8 cellular contexts compared by ENCODE assay signal in genomic region chr17:57086069-57086930, GRCh38. TPM values are rescaled to one million over a fixed set of nuclear protein-coding genes. Genes with fewer than 3 reads are reported as not detected.
DNase-seq lines count a peak whose midpoint lies in the region; ATAC-seq and TF ChIP-seq lines count a peak whose summit lies in the region.

No MANE protein-coding gene starts in this region.

- H3K27me3 ChIP-seq in OCI-LY1 (ENCODE audit: insufficient read depth, low read length), result no peaks in the 10 kb centered on the region

- H3K4me3 Mint-ChIP-seq in CD14-positive monocyte, result peak overlapping the region; percentile 92 to 94

- no peaks in the 10 kb centered on the region for H3K9me2 ChIP-seq in OCI-LY1 (ENCODE audit: low read depth, low read length)

- peak overlapping the region; percentile 83 for H3K4me2 ChIP-seq in OCI-LY1 (ENCODE audit: low read length)

- peaks cover 0 to 4% (median 0%) of the 10 kb centered on the region in 3 donors for H3K27me3 Mint-ChIP-seq in CD14-positive monocyte (ENCODE audit: low read depth in 3 of 3)

- H3K4me1 Mint-ChIP-seq in CD14-positive monocyte, result peaks cover 62% of the 10 kb centered on the region

- H3K27ac Mint-ChIP-seq in CD14-positive monocyte, result peak overlapping the region in 6 of 7 donors; percentile 23 to 81 (median 58)

- H3K79me2 ChIP-seq in OCI-LY1 (ENCODE audit: insufficient read depth, low read length), result peaks cover 46% of the 10 kb centered on the region

- no peaks in the 10 kb centered on the region for H3F3A ChIP-seq in OCI-LY1 (ENCODE audit: insufficient read depth, low read length)

- ATAC-seq in GM21737 (IDR thresholded peaks at IDR 0.05; ENCODE audit: unreplicated experiment) (peak; percentile 7), left ventricle myocardium superior (peak; percentile 5), GM21786 (IDR thresholded peaks at IDR 0.05; ENCODE audit: unreplicated experiment) (no peak)

- H3K9me3 Mint-ChIP-seq in CD14-positive monocyte, result no peaks in the 10 kb centered on the region

- intact Hi-C loops in CD14-positive monocyte (cut with micrococcal nuclease), result loop anchor here (5.0 to 10.0 kb wide), 3 partner anchors 39 to 996 kb away; partner anchors contain the start of gene DYNLL2 (in 1 of the 2)
- intact Hi-C loops in left ventricle myocardium superior (cut with micrococcal nuclease), result no loop called here

- no peaks in the 10 kb centered on the region for H3K9me3 ChIP-seq in OCI-LY1 (ENCODE audit: low read length)

- DNase-seq in CD14-positive monocyte (ENCODE audit: low spot score) (no peak), left ventricle myocardium superior (peak; percentile 49), renal cortical epithelial cell (ENCODE audit: low read depth) (peak; percentile 35), pons (ENCODE audit: low spot score) (no peak)
- peak; percentile 15 for DNase-seq in activated naive CD4-positive, alpha-beta T cell treated with anti-CD3 and anti-CD28 coated beads, Interleukin-2, amount 50 U/mL, for 16 hours

- TF ChIP-seq CTCF in CD14-positive monocyte (IDR thresholded peaks at IDR 0.05) (no peak), OCI-LY1 (IDR thresholded peaks at IDR 0.05; ENCODE audit: low read length) (no peak)

- H3K36me3 Mint-ChIP-seq in CD14-positive monocyte, result peaks cover 0 to 4% of the 10 kb centered on the region in 2 donors

- no peak overlapping the region for H3K27ac ChIP-seq in OCI-LY1 (ENCODE audit: low read depth, low read length, poor library complexity, severe bottlenecking)

- no peak overlapping the region for H2AFZ ChIP-seq in OCI-LY1 (ENCODE audit: low read length)

- H3K9ac ChIP-seq in OCI-LY1 (ENCODE audit: low read length), result peak overlapping the region; percentile 64

- H3K4me1 ChIP-seq in OCI-LY1 (ENCODE audit: insufficient read depth, low read length, severe bottlenecking), result peaks cover 36% of the 10 kb centered on the region

- peaks cover 16% of the 10 kb centered on the region for H3K36me3 ChIP-seq in OCI-LY1 (ENCODE audit: insufficient read depth, low read length)

- peak overlapping the region; percentile 68 for H3K4me3 ChIP-seq in OCI-LY1 (ENCODE audit: low read depth, low read length, poor library complexity, severe bottlenecking)

- no peaks in the 10 kb centered on the region for H4K20me1 ChIP-seq in OCI-LY1 (ENCODE audit: insufficient read depth, low read length)

RNA-seq across cellular contexts. Expression of gene AKAP1, which starts 1.3 kb away (rescaled TPM):
- 1 to 10 TPM; 5.6 to 6.8 TPM for polyA plus RNA-seq in CD14-positive monocyte
- total RNA-seq in left ventricle myocardium superior (282 TPM), renal cortical epithelial cell (13.9 and 28.1 TPM in 2 replicates)

Comparison
In these comparisons a context has a peak if more than half of its experiments do, and no peak if none do; other contexts are left out.
1. DNase-seq: peak in activated naive CD4-positive, alpha-beta T cell treated with anti-CD3 and anti-CD28 coated beads, Interleukin-2, amount 50 U/mL, for 16 hours (single experiment), left ventricle myocardium superior (single experiment) and renal cortical epithelial cell (single experiment); none in CD14-positive monocyte (single experiment) and pons (single experiment).